In the genomic region with DNA sequence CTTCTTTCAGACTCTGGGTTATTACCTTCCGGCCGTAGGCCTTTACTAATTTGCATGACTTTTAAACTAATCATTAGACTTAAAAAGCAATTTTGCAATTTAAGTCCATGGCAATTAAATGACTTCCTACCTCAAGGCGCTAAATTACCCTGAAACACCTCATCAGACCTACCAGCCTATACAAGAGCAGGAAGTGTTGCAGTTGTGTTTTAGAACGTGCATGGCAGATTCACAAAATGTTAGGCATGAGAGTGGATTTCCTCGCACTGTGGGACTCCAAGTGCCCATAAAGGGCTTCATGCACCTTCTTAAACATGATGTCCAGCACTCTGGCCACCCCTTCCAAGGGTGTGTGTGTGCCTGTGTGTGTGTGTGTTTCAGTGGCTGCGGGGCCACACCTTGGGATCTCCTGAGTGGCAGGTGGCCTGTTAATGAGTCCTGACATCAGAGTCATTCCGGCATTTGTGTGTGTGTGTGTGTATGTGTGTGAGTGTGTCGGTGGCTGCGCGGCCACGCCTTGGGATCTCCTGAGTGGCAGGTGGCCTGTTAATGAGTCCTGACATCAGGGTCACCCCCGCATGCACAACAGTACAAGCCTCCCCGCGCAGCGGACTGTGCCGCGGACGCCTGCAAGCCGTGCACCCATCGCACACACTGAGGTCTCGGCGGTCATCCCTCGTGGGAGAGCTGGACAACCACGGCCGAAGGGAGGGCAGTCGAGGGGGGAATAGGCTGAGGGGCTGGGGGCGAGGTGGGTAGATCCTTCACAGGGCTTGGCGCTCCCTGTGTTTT, we compare ENCODE assay signal across 8 cellular contexts. TPM values are rescaled to one million over a fixed set of nuclear protein-coding genes. Genes with fewer than 3 reads are reported as not detected.
DNase-seq lines count a peak whose midpoint lies in the region; ATAC-seq and TF ChIP-seq lines count a peak whose summit lies in the region.

No MANE protein-coding gene starts in this region.

- H2AFZ ChIP-seq in parathyroid adenoma, result peak overlapping the region; percentile 98

- no peaks in the 10 kb centered on the region for H3K27me3 ChIP-seq in CD4-positive, alpha-beta memory T cell (ENCODE audit: insufficient read depth, low read length)
- H3K27me3 ChIP-seq in Peyer's patch (no peaks in the 10 kb centered on the region), cardiac muscle cell (no peaks in the 10 kb centered on the region), parathyroid adenoma (ENCODE audit: control insufficient read depth, insufficient read depth, low read length) (no peaks in the 10 kb centered on the region)

- H3K9me3 Mint-ChIP-seq in CD4-positive, alpha-beta memory T cell, result peaks cover 0 to 7% (median 0%) of the 10 kb centered on the region in 8 donors

- ATAC-seq in GM19463 (IDR thresholded peaks at IDR 0.05; ENCODE audit: unreplicated experiment) (peak; percentile 42), HG03558 (IDR thresholded peaks at IDR 0.05; ENCODE audit: extremely low read depth, unreplicated experiment) (peak; percentile 37)

- CTCF ChIA-PET in CD4-positive, alpha-beta memory T cell (lab: Charles Lee; ENCODE audit: partially characterized antibody), result interaction anchor here (1.3 to 2.3 kb wide), 4 partner anchors 8 to 87 kb away, joined by 4 to 11 read pairs (median 4); no protein-coding TSS in a partner anchor

- H3K27me3 Mint-ChIP-seq in CD4-positive, alpha-beta memory T cell, result peaks cover 0 to 4% of the 10 kb centered on the region in 2 donors

- peak overlapping the region; percentile 95 to 97 (median 95) for H3K27ac Mint-ChIP-seq in CD4-positive, alpha-beta memory T cell

- H3K4me1 Mint-ChIP-seq in CD4-positive, alpha-beta memory T cell, result peaks cover 38 to 54% (median 45%) of the 10 kb centered on the region in 4 donors

- H3K36me3 ChIP-seq in CD4-positive, alpha-beta memory T cell (ENCODE audit: insufficient read depth, low read length), result no peaks in the 10 kb centered on the region
- H3K36me3 ChIP-seq in Peyer's patch, result no peaks in the 10 kb centered on the region
- H3K36me3 ChIP-seq in cardiac muscle cell, result no peaks in the 10 kb centered on the region
- no peaks in the 10 kb centered on the region for H3K36me3 ChIP-seq in parathyroid adenoma (ENCODE audit: control insufficient read depth, insufficient read depth, low read length)
- peaks cover 2% of the 10 kb centered on the region for H3K36me3 ChIP-seq in urinary bladder (ENCODE audit: insufficient read depth)

- H3K4me2 ChIP-seq in parathyroid adenoma (ENCODE audit: low read length), result peak overlapping the region; percentile 92

- DNase-seq in CD4-positive, alpha-beta memory T cell, result peak; percentile 50 to 74 (median 54)
- DNase-seq in Peyer's patch (peak; percentile 75 to 89 (median 84)), cardiac muscle cell (ENCODE audit: low read depth in 1 of 2, low spot score in 1 of 2) (peak; percentile 21 to 52)
- peak; percentile 51 for DNase-seq in activated naive CD4-positive, alpha-beta T cell treated with anti-CD3 and anti-CD28 coated beads, Interleukin-2, amount 50 U/mL, for 16 hours

- TF ChIP-seq POLR2A in Peyer's patch (IDR thresholded peaks at IDR 0.05), result peak in 1 of 2 donors; percentile 20

- peak overlapping the region; percentile 78 for H3K27ac ChIP-seq in CD4-positive, alpha-beta memory T cell (ENCODE audit: low read depth, low read length)
- H3K27ac ChIP-seq in Peyer's patch (peak overlapping the region; percentile 92 to 98 (median 93)), cardiac muscle cell (peak overlapping the region; percentile 95), parathyroid adenoma (peak overlapping the region; percentile 92), urinary bladder (ENCODE audit: low read depth) (peak overlapping the region; percentile 98)

- peak overlapping the region; percentile 32 for H3K9ac ChIP-seq in parathyroid adenoma

- peak overlapping the region; percentile 89 to 98 (median 94) for H3K4me3 Mint-ChIP-seq in CD4-positive, alpha-beta memory T cell

- 7% methylated on average over 28 of the region's 28 CpGs for WGBS in urinary bladder

- peak overlapping the region; percentile 87 to 97 for H3K4me3 ChIP-seq in CD4-positive, alpha-beta memory T cell (ENCODE audit: low read length in 2 of 2)
- H3K4me3 ChIP-seq in Peyer's patch (peak overlapping the region; percentile 74 to 89 (median 78)), cardiac muscle cell (peak overlapping the region; percentile 82), parathyroid adenoma (ENCODE audit: low read depth, low read length) (peak overlapping the region; percentile 91), urinary bladder (ENCODE audit: low read depth, low read length) (peak overlapping the region; percentile 81)

- H3K79me2 ChIP-seq in parathyroid adenoma, result peaks cover 20% of the 10 kb centered on the region

- H3K9me3 ChIP-seq in CD4-positive, alpha-beta memory T cell (ENCODE audit: control insufficient read depth in 1 of 2, low read length in 2 of 2), result no peaks in the 10 kb centered on the region
- H3K9me3 ChIP-seq in Peyer's patch (no peaks in the 10 kb centered on the region), cardiac muscle cell (ENCODE audit: low read depth) (no peaks in the 10 kb centered on the region), parathyroid adenoma (ENCODE audit: control insufficient read depth, low read length) (no peaks in the 10 kb centered on the region)

- POLR2A ChIA-PET in CD4-positive, alpha-beta memory T cell (lab: Charles Lee; ENCODE audit: partially characterized antibody), result interaction anchor here (0.8 to 4.6 kb wide), 7 partner anchors 8 to 501 kb away, joined by 3 to 74 read pairs (median 13); a partner anchor contains a TSS

- TF ChIP-seq CTCF in Peyer's patch (IDR thresholded peaks at IDR 0.05), result no peak
- TF ChIP-seq CTCF in cardiac muscle cell (IDR thresholded peaks at IDR 0.05; ENCODE audit: low read depth, low read length), result no peak
- no peak for TF ChIP-seq CTCF in parathyroid adenoma (IDR thresholded peaks at IDR 0.05)

- H3K36me3 Mint-ChIP-seq in CD4-positive, alpha-beta memory T cell, result peaks cover 6 to 28% of the 10 kb centered on the region in 2 donors

- intact Hi-C loops in CD4-positive, alpha-beta memory T cell (cut with micrococcal nuclease), result loop anchor here (1.0 to 5.0 kb wide), 8 partner anchors 7 to 1041 kb away; a partner anchor contains a TSS

- H3K4me1 ChIP-seq in CD4-positive, alpha-beta memory T cell (ENCODE audit: insufficient read depth, low read length), result peaks cover 52% of the 10 kb centered on the region
- peaks cover 0 to 24% (median 10%) of the 10 kb centered on the region in 4 donors for H3K4me1 ChIP-seq in Peyer's patch
- H3K4me1 ChIP-seq in cardiac muscle cell (ENCODE audit: low read depth), result peaks cover 3% of the 10 kb centered on the region
- peaks cover 20% of the 10 kb centered on the region for H3K4me1 ChIP-seq in parathyroid adenoma
- H3K4me1 ChIP-seq in urinary bladder (ENCODE audit: insufficient read depth), result peaks cover 2% of the 10 kb centered on the region

RNA-seq across cellular contexts. Expression of a gene that starts 0.9 kb away (rescaled TPM):
- total RNA-seq in CD4-positive, alpha-beta memory T cell, result 10 to 100 TPM; 59.3 to 59.8 TPM
- polyA plus RNA-seq in CD4-positive, alpha-beta memory T cell, result 10 to 100 TPM; 12.8 to 23.5 TPM
- 10 to 100 TPM; 43.7 to 68.5 (median 46.8) TPM for total RNA-seq in Peyer's patch
- 8.3 and 22.2 TPM in 2 replicates for total RNA-seq in cardiac muscle cell
- polyA plus RNA-seq in cardiac muscle cell, result 16.5 and 25.6 TPM in 2 replicates
- 109 TPM for total RNA-seq in urinary bladder
- polyA plus RNA-seq in urinary bladder, result 18.0 TPM

Comparison
In these comparisons a context has a peak if more than half of its experiments do, and no peak if none do; other contexts are left out.
1. Peak in every context shown above with its lines: DNase-seq, ATAC-seq, H3K4me3 ChIP-seq and H3K27ac ChIP-seq.